Comparison of ENCODE assay signal across 2 cellular contexts in the genomic region with DNA sequence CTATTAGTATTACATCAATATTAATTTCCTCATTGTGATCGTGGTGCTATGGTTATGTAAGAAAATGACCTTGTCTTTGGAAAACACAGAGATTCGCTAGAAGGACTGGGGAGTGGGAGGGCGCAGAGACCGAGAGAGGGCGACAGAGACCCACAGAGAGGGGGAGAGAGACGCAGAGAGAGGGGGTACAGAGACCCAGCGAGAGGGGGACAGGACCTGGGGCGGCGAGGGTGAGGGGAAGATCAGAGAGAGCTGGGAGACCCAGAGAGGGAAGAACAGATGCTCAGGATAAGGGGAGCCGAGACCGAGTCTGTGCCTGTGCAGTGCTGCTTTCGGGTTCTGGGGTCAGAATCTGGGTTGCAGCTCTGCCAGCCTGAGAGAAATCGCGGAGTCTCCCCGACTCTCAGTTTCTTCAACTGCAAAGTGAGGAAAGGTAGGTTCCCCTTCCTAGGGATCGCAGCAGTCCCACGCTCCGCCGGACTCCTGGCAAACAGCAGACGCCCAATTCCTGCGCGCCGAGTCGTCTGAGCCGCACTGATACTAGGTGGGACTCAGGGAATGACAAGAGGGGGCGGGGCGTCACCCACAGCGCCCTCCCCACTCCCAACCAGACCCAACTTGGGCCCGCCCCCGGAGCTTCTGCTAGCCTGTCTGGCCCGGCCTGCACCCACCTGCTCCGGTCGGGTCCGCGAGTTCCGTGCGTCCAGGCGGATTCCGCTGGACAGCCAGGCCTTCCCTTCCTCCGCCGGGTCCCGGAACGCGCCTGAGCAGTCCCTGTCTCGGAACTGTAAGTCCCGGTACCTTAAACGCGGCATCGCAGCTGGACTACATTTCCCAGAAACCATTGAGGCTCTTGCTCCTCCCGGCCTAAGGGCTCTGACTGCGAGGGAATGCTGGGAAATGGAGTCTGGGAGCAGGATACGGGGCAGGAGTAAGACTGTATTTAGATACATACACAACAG.
TF ChIP-seq lines count a peak whose summit lies in the region.

No MANE protein-coding gene starts in this region.

TF ChIP-seq in HEK293, 187 proteins besides CTCF, POLR2A, EP300 and RAD21 (continued from another document and continues in another):
- TF ChIP-seq, protein P1, sequence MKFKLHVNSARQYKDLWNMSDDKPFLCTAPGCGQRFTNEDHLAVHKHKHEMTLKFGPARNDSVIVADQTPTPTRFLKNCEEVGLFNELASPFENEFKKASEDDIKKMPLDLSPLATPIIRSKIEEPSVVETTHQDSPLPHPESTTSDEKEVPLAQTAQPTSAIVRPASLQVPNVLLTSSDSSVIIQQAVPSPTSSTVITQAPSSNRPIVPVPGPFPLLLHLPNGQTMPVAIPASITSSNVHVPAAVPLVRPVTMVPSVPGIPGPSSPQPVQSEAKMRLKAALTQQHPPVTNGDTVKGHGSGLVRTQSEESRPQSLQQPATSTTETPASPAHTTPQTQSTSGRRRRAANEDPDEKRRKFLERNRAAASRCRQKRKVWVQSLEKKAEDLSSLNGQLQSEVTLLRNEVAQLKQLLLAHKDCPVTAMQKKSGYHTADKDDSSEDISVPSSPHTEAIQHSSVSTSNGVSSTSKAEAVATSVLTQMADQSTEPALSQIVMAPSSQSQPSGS (tag by site-specific recombination; IDR thresholded peaks at IDR 0.05; ENCODE audit: low read depth) = no peak
- TF ChIP-seq, protein P2, sequence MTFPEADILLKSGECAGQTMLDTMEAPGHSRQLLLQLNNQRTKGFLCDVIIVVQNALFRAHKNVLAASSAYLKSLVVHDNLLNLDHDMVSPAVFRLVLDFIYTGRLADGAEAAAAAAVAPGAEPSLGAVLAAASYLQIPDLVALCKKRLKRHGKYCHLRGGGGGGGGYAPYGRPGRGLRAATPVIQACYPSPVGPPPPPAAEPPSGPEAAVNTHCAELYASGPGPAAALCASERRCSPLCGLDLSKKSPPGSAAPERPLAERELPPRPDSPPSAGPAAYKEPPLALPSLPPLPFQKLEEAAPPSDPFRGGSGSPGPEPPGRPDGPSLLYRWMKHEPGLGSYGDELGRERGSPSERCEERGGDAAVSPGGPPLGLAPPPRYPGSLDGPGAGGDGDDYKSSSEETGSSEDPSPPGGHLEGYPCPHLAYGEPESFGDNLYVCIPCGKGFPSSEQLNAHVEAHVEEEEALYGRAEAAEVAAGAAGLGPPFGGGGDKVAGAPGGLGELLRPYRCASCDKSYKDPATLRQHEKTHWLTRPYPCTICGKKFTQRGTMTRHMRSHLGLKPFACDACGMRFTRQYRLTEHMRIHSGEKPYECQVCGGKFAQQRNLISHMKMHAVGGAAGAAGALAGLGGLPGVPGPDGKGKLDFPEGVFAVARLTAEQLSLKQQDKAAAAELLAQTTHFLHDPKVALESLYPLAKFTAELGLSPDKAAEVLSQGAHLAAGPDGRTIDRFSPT (tag by site-specific recombination; IDR thresholded peaks at IDR 0.05) = no peak
- TF ChIP-seq KLF10 (tag by site-specific recombination; IDR thresholded peaks at IDR 0.05) (no peak), ZNF654 (tag by site-specific recombination; IDR thresholded peaks at IDR 0.05; ENCODE audit: low read depth) (peak; percentile 78), ZIC2 (tag by site-specific recombination; IDR thresholded peaks at IDR 0.05) (no peak), ZNF624 (tag by site-specific recombination; IDR thresholded peaks at IDR 0.05) (no peak), ZNF585B (tag by site-specific recombination; IDR thresholded peaks at IDR 0.05) (no peak), KLF1 (tag by site-specific recombination; IDR thresholded peaks at IDR 0.05) (no peak; the same call in 1 of the 2 replicates), FEZF1 (tag by site-specific recombination; IDR thresholded peaks at IDR 0.05) (no peak), ZNF560 (tag by site-specific recombination; IDR thresholded peaks at IDR 0.05; ENCODE audit: borderline replicate concordance) (no peak), PRDM1 (tag by site-specific recombination; IDR thresholded peaks at IDR 0.05) (peak; percentile 73), SP3 (tag by site-specific recombination; IDR thresholded peaks at IDR 0.05) (peak; percentile 97), BCL11B (tag by site-specific recombination; IDR thresholded peaks at IDR 0.05; ENCODE audit: low read depth) (no peak), TRIM28 (IDR thresholded peaks at IDR 0.05; ENCODE audit: borderline replicate concordance, low read length) (no peak), ZNF155 (tag by site-specific recombination; IDR thresholded peaks at IDR 0.05) (no peak), ZNF558 (tag by site-specific recombination; IDR thresholded peaks at IDR 0.05) (no peak), ZNF426 (tag by site-specific recombination; IDR thresholded peaks at IDR 0.05) (no peak), YY2 (tag by site-specific recombination; IDR thresholded peaks at IDR 0.05) (no peak; the same call in 1 of the 2 replicates), HOXD13 (CRISPR knock-in tag; IDR thresholded peaks at IDR 0.05; ENCODE audit: borderline replicate concordance) (no peak), ZNF660 (tag by site-specific recombination; IDR thresholded peaks at IDR 0.05) (peak; percentile 38; the same call in 1 of the 2 replicates), ZNF175 (tag by site-specific recombination; IDR thresholded peaks at IDR 0.05) (no peak), ZNF48 (tag by site-specific recombination; IDR thresholded peaks at IDR 0.05) (no peak), ZBTB21 (tag by site-specific recombination; IDR thresholded peaks at IDR 0.05) (no peak)
- TF ChIP-seq, protein P3, sequence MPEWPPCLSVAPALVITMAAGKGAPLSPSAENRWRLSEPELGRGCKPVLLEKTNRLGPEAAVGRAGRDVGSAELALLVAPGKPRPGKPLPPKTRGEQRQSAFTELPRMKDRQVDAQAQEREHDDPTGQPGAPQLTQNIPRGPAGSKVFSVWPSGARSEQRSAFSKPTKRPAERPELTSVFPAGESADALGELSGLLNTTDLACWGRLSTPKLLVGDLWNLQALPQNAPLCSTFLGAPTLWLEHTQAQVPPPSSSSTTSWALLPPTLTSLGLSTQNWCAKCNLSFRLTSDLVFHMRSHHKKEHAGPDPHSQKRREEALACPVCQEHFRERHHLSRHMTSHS (tag by site-specific recombination; IDR thresholded peaks at IDR 0.05) = no peak
- TF ChIP-seq, protein P4, sequence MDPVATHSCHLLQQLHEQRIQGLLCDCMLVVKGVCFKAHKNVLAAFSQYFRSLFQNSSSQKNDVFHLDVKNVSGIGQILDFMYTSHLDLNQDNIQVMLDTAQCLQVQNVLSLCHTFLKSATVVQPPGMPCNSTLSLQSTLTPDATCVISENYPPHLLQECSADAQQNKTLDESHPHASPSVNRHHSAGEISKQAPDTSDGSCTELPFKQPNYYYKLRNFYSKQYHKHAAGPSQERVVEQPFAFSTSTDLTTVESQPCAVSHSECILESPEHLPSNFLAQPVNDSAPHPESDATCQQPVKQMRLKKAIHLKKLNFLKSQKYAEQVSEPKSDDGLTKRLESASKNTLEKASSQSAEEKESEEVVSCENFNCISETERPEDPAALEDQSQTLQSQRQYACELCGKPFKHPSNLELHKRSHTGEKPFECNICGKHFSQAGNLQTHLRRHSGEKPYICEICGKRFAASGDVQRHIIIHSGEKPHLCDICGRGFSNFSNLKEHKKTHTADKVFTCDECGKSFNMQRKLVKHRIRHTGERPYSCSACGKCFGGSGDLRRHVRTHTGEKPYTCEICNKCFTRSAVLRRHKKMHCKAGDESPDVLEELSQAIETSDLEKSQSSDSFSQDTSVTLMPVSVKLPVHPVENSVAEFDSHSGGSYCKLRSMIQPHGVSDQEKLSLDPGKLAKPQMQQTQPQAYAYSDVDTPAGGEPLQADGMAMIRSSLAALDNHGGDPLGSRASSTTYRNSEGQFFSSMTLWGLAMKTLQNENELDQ (tag by site-specific recombination; IDR thresholded peaks at IDR 0.05; ENCODE audit: low read depth) = 0 out of 2 replicates have a peak, but pooled peaks have one; percentile 12

TF ChIP-seq in HepG2, 621 proteins besides CTCF, POLR2A, EP300 and RAD21 (continued from another document and continues in another):
- TF ChIP-seq FOSL2 (CRISPR knock-in tag; IDR thresholded peaks at IDR 0.05) (no peak; the same call in 1 of the 2 replicates), KAT8 (CRISPR knock-in tag; IDR thresholded peaks at IDR 0.05) (0 out of 2 replicates have a peak, but pooled peaks have one; percentile 39), MAFG (CRISPR knock-in tag; IDR thresholded peaks at IDR 0.05) (no peak), NR2C2 (CRISPR knock-in tag; IDR thresholded peaks at IDR 0.05; ENCODE audit: borderline replicate concordance) (peak; percentile 74; the same call in 1 of the 2 replicates), RCOR2 (CRISPR knock-in tag; IDR thresholded peaks at IDR 0.05) (no peak), MED1 (CRISPR knock-in tag; IDR thresholded peaks at IDR 0.05) (0 out of 2 replicates have a peak, but pooled peaks have one; percentile 27), SMAD9 (CRISPR knock-in tag; IDR thresholded peaks at IDR 0.05) (no peak), HNRNPK (IDR thresholded peaks at IDR 0.05; ENCODE audit: low read depth, low read length, poor library complexity, severe bottlenecking) (no peak), ZNF550 (CRISPR knock-in tag; IDR thresholded peaks at IDR 0.05; ENCODE audit: borderline replicate concordance) (0 out of 2 replicates have a peak, but pooled peaks have one; percentile 45), MAZ (IDR thresholded peaks at IDR 0.05; ENCODE audit: borderline replicate concordance, low read depth, low read length) (no peak), MAZ (CRISPR knock-in tag; IDR thresholded peaks at IDR 0.05; ENCODE audit: low read depth) (peak; percentile 47; the same call in 1 of the 2 replicates), SP4 (CRISPR knock-in tag; IDR thresholded peaks at IDR 0.05) (peak; percentile 85), RNF2 (conservative IDR thresholded peaks at IDR 0.05; ENCODE audit: low read depth) (0 out of 2 replicates have a peak, but pooled peaks have one; percentile 17), ZSCAN29 (CRISPR knock-in tag; conservative IDR thresholded peaks at IDR 0.05) (peak; percentile 47; the same call in 1 of the 2 replicates), ZNF460 (CRISPR knock-in tag; IDR thresholded peaks at IDR 0.05; ENCODE audit: borderline replicate concordance) (no peak), XRCC5 (optimal IDR thresholded peaks at IDR 0.05; ENCODE audit: low read length) (peak; percentile 46), SMAD3 (CRISPR knock-in tag; IDR thresholded peaks at IDR 0.05) (peak; percentile 20; the same call in 1 of the 2 replicates), ZFP62 (CRISPR knock-in tag; IDR thresholded peaks at IDR 0.05) (peak; percentile 75; the same call in 1 of the 2 replicates), NR2F2 (IDR thresholded peaks at IDR 0.05; ENCODE audit: borderline replicate concordance, low read depth) (no peak)
- TF ChIP-seq, protein P5, sequence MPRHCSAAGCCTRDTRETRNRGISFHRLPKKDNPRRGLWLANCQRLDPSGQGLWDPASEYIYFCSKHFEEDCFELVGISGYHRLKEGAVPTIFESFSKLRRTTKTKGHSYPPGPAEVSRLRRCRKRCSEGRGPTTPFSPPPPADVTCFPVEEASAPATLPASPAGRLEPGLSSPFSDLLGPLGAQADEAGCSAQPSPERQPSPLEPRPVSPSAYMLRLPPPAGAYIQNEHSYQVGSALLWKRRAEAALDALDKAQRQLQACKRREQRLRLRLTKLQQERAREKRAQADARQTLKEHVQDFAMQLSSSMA (CRISPR knock-in tag; IDR thresholded peaks at IDR 0.05) = no peak; the same call in 1 of the 2 replicates
- TF ChIP-seq, protein P6, sequence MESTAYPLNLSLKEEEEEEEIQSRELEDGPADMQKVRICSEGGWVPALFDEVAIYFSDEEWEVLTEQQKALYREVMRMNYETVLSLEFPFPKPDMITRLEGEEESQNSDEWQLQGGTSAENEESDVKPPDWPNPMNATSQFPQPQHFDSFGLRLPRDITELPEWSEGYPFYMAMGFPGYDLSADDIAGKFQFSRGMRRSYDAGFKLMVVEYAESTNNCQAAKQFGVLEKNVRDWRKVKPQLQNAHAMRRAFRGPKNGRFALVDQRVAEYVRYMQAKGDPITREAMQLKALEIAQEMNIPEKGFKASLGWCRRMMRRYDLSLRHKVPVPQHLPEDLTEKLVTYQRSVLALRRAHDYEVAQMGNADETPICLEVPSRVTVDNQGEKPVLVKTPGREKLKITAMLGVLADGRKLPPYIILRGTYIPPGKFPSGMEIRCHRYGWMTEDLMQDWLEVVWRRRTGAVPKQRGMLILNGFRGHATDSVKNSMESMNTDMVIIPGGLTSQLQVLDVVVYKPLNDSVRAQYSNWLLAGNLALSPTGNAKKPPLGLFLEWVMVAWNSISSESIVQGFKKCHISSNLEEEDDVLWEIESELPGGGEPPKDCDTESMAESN (CRISPR knock-in tag; conservative IDR thresholded peaks at IDR 0.05) = no peak; the same call in 1 of the 2 replicates
- TF ChIP-seq, protein P7, sequence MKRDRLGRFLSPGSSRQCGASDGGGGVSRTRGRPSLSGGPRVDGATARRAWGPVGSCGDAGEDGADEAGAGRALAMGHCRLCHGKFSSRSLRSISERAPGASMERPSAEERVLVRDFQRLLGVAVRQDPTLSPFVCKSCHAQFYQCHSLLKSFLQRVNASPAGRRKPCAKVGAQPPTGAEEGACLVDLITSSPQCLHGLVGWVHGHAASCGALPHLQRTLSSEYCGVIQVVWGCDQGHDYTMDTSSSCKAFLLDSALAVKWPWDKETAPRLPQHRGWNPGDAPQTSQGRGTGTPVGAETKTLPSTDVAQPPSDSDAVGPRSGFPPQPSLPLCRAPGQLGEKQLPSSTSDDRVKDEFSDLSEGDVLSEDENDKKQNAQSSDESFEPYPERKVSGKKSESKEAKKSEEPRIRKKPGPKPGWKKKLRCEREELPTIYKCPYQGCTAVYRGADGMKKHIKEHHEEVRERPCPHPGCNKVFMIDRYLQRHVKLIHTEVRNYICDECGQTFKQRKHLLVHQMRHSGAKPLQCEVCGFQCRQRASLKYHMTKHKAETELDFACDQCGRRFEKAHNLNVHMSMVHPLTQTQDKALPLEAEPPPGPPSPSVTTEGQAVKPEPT (CRISPR knock-in tag; IDR thresholded peaks at IDR 0.05; ENCODE audit: low read depth) = peak; percentile 50; the same call in 1 of the 2 replicates
- TF ChIP-seq, protein P8, sequence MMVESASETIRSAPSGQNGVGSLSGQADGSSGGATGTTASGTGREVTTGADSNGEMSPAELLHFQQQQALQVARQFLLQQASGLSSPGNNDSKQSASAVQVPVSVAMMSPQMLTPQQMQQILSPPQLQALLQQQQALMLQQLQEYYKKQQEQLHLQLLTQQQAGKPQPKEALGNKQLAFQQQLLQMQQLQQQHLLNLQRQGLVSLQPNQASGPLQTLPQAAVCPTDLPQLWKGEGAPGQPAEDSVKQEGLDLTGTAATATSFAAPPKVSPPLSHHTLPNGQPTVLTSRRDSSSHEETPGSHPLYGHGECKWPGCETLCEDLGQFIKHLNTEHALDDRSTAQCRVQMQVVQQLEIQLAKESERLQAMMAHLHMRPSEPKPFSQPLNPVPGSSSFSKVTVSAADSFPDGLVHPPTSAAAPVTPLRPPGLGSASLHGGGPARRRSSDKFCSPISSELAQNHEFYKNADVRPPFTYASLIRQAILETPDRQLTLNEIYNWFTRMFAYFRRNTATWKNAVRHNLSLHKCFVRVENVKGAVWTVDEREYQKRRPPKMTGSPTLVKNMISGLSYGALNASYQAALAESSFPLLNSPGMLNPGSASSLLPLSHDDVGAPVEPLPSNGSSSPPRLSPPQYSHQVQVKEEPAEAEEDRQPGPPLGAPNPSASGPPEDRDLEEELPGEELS (CRISPR knock-in tag; IDR thresholded peaks at IDR 0.05) = 0 out of 2 replicates have a peak, but pooled peaks have one; percentile 20
- TF ChIP-seq, protein P9, sequence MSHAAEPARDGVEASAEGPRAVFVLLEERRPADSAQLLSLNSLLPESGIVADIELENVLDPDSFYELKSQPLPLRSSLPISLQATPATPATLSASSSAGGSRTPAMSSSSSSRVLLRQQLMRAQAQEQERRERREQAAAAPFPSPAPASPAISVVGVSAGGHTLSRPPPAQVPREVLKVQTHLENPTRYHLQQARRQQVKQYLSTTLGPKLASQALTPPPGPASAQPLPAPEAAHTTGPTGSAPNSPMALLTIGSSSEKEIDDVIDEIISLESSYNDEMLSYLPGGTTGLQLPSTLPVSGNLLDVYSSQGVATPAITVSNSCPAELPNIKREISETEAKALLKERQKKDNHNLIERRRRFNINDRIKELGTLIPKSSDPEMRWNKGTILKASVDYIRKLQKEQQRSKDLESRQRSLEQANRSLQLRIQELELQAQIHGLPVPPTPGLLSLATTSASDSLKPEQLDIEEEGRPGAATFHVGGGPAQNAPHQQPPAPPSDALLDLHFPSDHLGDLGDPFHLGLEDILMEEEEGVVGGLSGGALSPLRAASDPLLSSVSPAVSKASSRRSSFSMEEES (CRISPR knock-in tag; IDR thresholded peaks at IDR 0.05) = 0 out of 2 replicates have a peak, but pooled peaks have one; percentile 24
